In genomic region chr2:239519081-239519920, GRCh38 we compare ENCODE assay signal across 20 cellular contexts.
DNase-seq lines count a peak whose midpoint lies in the region; ATAC-seq and TF ChIP-seq lines count a peak whose summit lies in the region.
"Had no signal": no experiment of that assay in that cellular context is flagged by ENCODE, and none has a peak within 500 bp of the region (broad histone marks: within the 10 kb centered on the region; RNA-seq: fewer than 3 reads in every experiment).

No MANE protein-coding gene starts in this region.

- H3K9me2 ChIP-seq in hepatocyte (replicated peaks; ENCODE audit: insufficient read depth), result no peaks in the 10 kb centered on the region

- H3K4me1 ChIP-seq in hepatocyte (ENCODE audit: insufficient read depth) (peaks cover 13% of the 10 kb centered on the region), suprapubic skin (peaks cover 5% of the 10 kb centered on the region)
- H3K4me1 ChIP-seq: ascending aorta, stomach had no signal

- no peaks in the 10 kb centered on the region for H3K36me3 ChIP-seq in hepatocyte (replicated peaks; ENCODE audit: insufficient read depth, low read depth)
- no peaks in the 10 kb centered on the region for H3K36me3 ChIP-seq in suprapubic skin
- H3K36me3 ChIP-seq: ascending aorta, neutrophil, stomach had no signal

- no peak for ATAC-seq in HG03354 (IDR thresholded peaks at IDR 0.05; ENCODE audit: poor library complexity, severe bottlenecking, unreplicated experiment)

- H3K79me2 ChIP-seq in hepatocyte, result no peaks in the 10 kb centered on the region

- no peak for TF ChIP-seq POLR2A in suprapubic skin (IDR thresholded peaks at IDR 0.05)

- H3K4me3 ChIP-seq in hepatocyte (no peak overlapping the region), suprapubic skin (no peak overlapping the region)
- H3K4me3 ChIP-seq: ascending aorta, coronary artery, stomach had no signal

- H4K20me1 ChIP-seq in hepatocyte (ENCODE audit: insufficient read depth, poor library complexity, severe bottlenecking), result no peaks in the 10 kb centered on the region

- WGBS in hepatocyte (ENCODE audit: low lambda C conversion rate, missing lambda C conversion rate), result 68% methylated on average over 22 of the region's 22 CpGs
- WGBS in suprapubic skin, result 57% methylated on average over 12 of the region's 22 CpGs

- H3K4me2 ChIP-seq in hepatocyte, result no peak overlapping the region

- H3K27ac ChIP-seq in hepatocyte (no peak overlapping the region), suprapubic skin (no peak overlapping the region)
- H3K27ac ChIP-seq: ascending aorta, C4-2B, coronary artery, neutrophil, stomach had no signal

- TF ChIP-seq EP300 in suprapubic skin (IDR thresholded peaks at IDR 0.05), result no peak

- H3K27me3 ChIP-seq in hepatocyte, result no peaks in the 10 kb centered on the region
- no peaks in the 10 kb centered on the region for H3K27me3 ChIP-seq in suprapubic skin
- H3K27me3 ChIP-seq: ascending aorta, neutrophil had no signal

- DNase-seq in NCI-H1417 (lab: John Stamatoyannopoulos, UW) (peak in 2 of 3 experiments; percentile 25 to 28), NCI-H1417 treated with DMSO at 0.1 percent for 48 hours (lab: John Stamatoyannopoulos, UW) (no peak), G401 (ENCODE audit: low spot score) (peak; percentile 79), NCI-H69 (lab: John Stamatoyannopoulos, UW) (peak; percentile 75), hepatocyte (ENCODE audit: low spot score) (peak; percentile 33), suprapubic skin (ENCODE audit: low spot score in 2 of 2) (no peak), NCI-H82 (lab: John Stamatoyannopoulos, UW) (no peak)
- DNase-seq: 8988T; activated CD4-positive, alpha-beta T cell treated with anti-CD3 and anti-CD28 coated beads, Interleukin-2, amount 10 ng/mL, durations not matched to agents 24 days and 14 days; activated naive CD4-positive, alpha-beta T cell; activated T-cell treated with anti-CD3 and anti-CD28 coated beads for 4 hours; foreskin fibroblast; HFFc6; NCI-H2081 treated with DMSO at 0.1 percent for 48 hours; stomach had no signal

- in situ Hi-C loops in G401 (cut with HindIII; ENCODE audit: low sequenced_read_pairs), result no loop called here

- no peak overlapping the region for H2AFZ ChIP-seq in hepatocyte

- H3K9me3 ChIP-seq in hepatocyte (ENCODE audit: low read depth), result no peaks in the 10 kb centered on the region
- no peaks in the 10 kb centered on the region for H3K9me3 ChIP-seq in suprapubic skin
- H3K9me3 ChIP-seq: ascending aorta, neutrophil, stomach had no signal

- no peak for TF ChIP-seq CTCF in hepatocyte (IDR thresholded peaks at IDR 0.05; ENCODE audit: poor library complexity)
- no peak for TF ChIP-seq CTCF in suprapubic skin (IDR thresholded peaks at IDR 0.05)

Comparison
In these comparisons a context has a peak if more than half of its experiments do, and no peak if none do; other contexts are left out.
1. DNase-seq: peak in NCI-H1417 (2 of 3), G401 (single experiment), NCI-H69 (single experiment) and hepatocyte (single experiment); none in NCI-H1417 treated with DMSO at 0.1 percent for 48 hours (single experiment), suprapubic skin (0 of 2) and NCI-H82 (single experiment).